Comparison of ENCODE assay signal across 8 cellular contexts in genomic region chr1:202807926-202808757, GRCh38. TPM values are rescaled to one million over a fixed set of nuclear protein-coding genes. Genes with fewer than 3 reads are reported as not detected.
DNase-seq lines count a peak whose midpoint lies in the region; ATAC-seq and TF ChIP-seq lines count a peak whose summit lies in the region.

Gene KDM5B, minus strand, starts transcription at chr1:202808421. Its CDS starts 116 bp downstream, at chr1:202808305.

- H3K36me3 Mint-ChIP-seq in CD4-positive, alpha-beta memory T cell: peaks cover 0 to 11% of the 10 kb centered on the region in 2 donors
- no peaks in the 10 kb centered on the region for H3K36me3 Mint-ChIP-seq in activated naive CD4-positive, alpha-beta T cell treated with anti-CD3 and anti-CD28 coated beads, Interleukin-2, amount 10 ng/mL, durations not matched to agents 7 days and 5 days

- ATAC-seq in SK-N-SH treated with all-trans-retinoic acid at 6 μM for 48 hours (peak; percentile 35), HG03439 (IDR thresholded peaks at IDR 0.05; ENCODE audit: unreplicated experiment) (no peak)

- peaks cover 0 to 1% of the 10 kb centered on the region in 2 donors for H3K27me3 Mint-ChIP-seq in CD4-positive, alpha-beta memory T cell
- H3K27me3 Mint-ChIP-seq in activated naive CD4-positive, alpha-beta T cell treated with anti-CD3 and anti-CD28 coated beads, Interleukin-2, amount 10 ng/mL, durations not matched to agents 7 days and 5 days: peaks cover 30% of the 10 kb centered on the region

- H3K4me1 ChIP-seq in CD4-positive, alpha-beta memory T cell (ENCODE audit: insufficient read depth, low read length): peaks cover 48% of the 10 kb centered on the region
- peaks cover 58% of the 10 kb centered on the region for H3K4me1 ChIP-seq in HUES64 (ENCODE audit: insufficient read depth, low read length)
- peaks cover 31% of the 10 kb centered on the region for H3K4me1 ChIP-seq in neuron (ENCODE audit: insufficient read depth, low read length)

- peak within 1 kb of the TSS; percentile 63 for H3K27ac ChIP-seq in CD4-positive, alpha-beta memory T cell (ENCODE audit: low read depth, low read length)
- H3K27ac ChIP-seq in HUES64 (ENCODE audit: low read depth, low read length): peak within 1 kb of the TSS; percentile 73

- H3K27ac Mint-ChIP-seq in CD4-positive, alpha-beta memory T cell: peak within 1 kb of the TSS; percentile 53 to 92 (median 82)
- peak within 1 kb of the TSS; percentile 77 for H3K27ac Mint-ChIP-seq in activated naive CD4-positive, alpha-beta T cell treated with anti-CD3 and anti-CD28 coated beads, Interleukin-2, amount 10 ng/mL, durations not matched to agents 7 days and 5 days

- H3K4me3 ChIP-seq in CD4-positive, alpha-beta memory T cell (ENCODE audit: low read length in 2 of 2): peak within 1 kb of the TSS; percentile 30 to 65
- H3K4me3 ChIP-seq in HUES64 (ENCODE audit: low read length): peak within 1 kb of the TSS; percentile 95
- H3K4me3 ChIP-seq in neuron (ENCODE audit: low read length): peak within 1 kb of the TSS; percentile 79

- H2AFZ ChIP-seq in neuron (ENCODE audit: low read depth, low read length): no peak within 1 kb of the TSS

- no peaks in the 10 kb centered on the region for H3K9me3 Mint-ChIP-seq in CD4-positive, alpha-beta memory T cell
- H3K9me3 Mint-ChIP-seq in activated naive CD4-positive, alpha-beta T cell treated with anti-CD3 and anti-CD28 coated beads, Interleukin-2, amount 10 ng/mL, durations not matched to agents 7 days and 5 days: no peaks in the 10 kb centered on the region

- H3K36me3 ChIP-seq in CD4-positive, alpha-beta memory T cell (ENCODE audit: insufficient read depth, low read length): no peaks in the 10 kb centered on the region
- no peaks in the 10 kb centered on the region for H3K36me3 ChIP-seq in HUES64 (ENCODE audit: insufficient read depth, low read length)
- no peaks in the 10 kb centered on the region for H3K36me3 ChIP-seq in neuron (ENCODE audit: insufficient read depth, low read length)

- peaks cover 33 to 67% (median 44%) of the 10 kb centered on the region in 4 donors for H3K4me1 Mint-ChIP-seq in CD4-positive, alpha-beta memory T cell
- peaks cover 62% of the 10 kb centered on the region for H3K4me1 Mint-ChIP-seq in activated naive CD4-positive, alpha-beta T cell treated with anti-CD3 and anti-CD28 coated beads, Interleukin-2, amount 10 ng/mL, durations not matched to agents 7 days and 5 days

- intact Hi-C loops in CD4-positive, alpha-beta memory T cell (cut with micrococcal nuclease): loop anchor here (5.0 kb wide), 1 partner anchor 199 kb away; the partner anchor contains the start of gene TMEM183A

- WGBS in HUES64: under 1% methylated on average over 70 of the region's 84 CpGs

- no peaks in the 10 kb centered on the region for H3K27me3 ChIP-seq in CD4-positive, alpha-beta memory T cell (ENCODE audit: insufficient read depth, low read length)
- H3K27me3 ChIP-seq in HUES64 (ENCODE audit: insufficient read depth, low read length) (peaks cover 12% of the 10 kb centered on the region), neuron (ENCODE audit: insufficient read depth, low read length) (no peaks in the 10 kb centered on the region)

- POLR2A ChIA-PET in CD4-positive, alpha-beta memory T cell (lab: Charles Lee; ENCODE audit: partially characterized antibody): interaction anchor here (0.9 to 1.8 kb wide), 7 partner anchors 10 to 119 kb away, joined by 3 to 9 read pairs (median 3); partner anchors contain the start of genes KLHL12 and RABIF

- no peaks in the 10 kb centered on the region for H3K9me3 ChIP-seq in CD4-positive, alpha-beta memory T cell (ENCODE audit: control insufficient read depth in 1 of 2, low read length in 2 of 2)
- H3K9me3 ChIP-seq in HUES64 (ENCODE audit: insufficient read depth, low read depth, low read length): no peaks in the 10 kb centered on the region
- H3K9me3 ChIP-seq in neuron (ENCODE audit: low read length): no peaks in the 10 kb centered on the region

- peak within 1 kb of the TSS; percentile 77 to 94 (median 87) for H3K4me3 Mint-ChIP-seq in CD4-positive, alpha-beta memory T cell
- H3K4me3 Mint-ChIP-seq in activated naive CD4-positive, alpha-beta T cell treated with anti-CD3 and anti-CD28 coated beads, Interleukin-2, amount 10 ng/mL, durations not matched to agents 7 days and 5 days: peak within 1 kb of the TSS; percentile 72

- DNase-seq in CD4-positive, alpha-beta memory T cell: peak; percentile 50 to 82 (median 54)
- peak; percentile 74 for DNase-seq in activated naive CD4-positive, alpha-beta T cell treated with anti-CD3 and anti-CD28 coated beads, Interleukin-2, amount 10 ng/mL, durations not matched to agents 7 days and 5 days
- DNase-seq in germinal center (ENCODE audit: low spot score) (peak; percentile 64), superior temporal gyrus (ENCODE audit: extremely low spot score) (peak; percentile 68)

- CTCF ChIA-PET in CD4-positive, alpha-beta memory T cell (lab: Charles Lee; ENCODE audit: partially characterized antibody): no interaction called here
- CTCF ChIA-PET in activated naive CD4-positive, alpha-beta T cell treated with anti-CD3 and anti-CD28 coated beads, Interleukin-2, amount 10 ng/mL, durations not matched to agents 7 days and 5 days (lab: Charles Lee): no interaction called here

- H3K9ac ChIP-seq in HUES64 (ENCODE audit: low read depth, low read length): peak within 1 kb of the TSS; percentile 91

TF ChIP-seq in SK-N-SH treated with all-trans-retinoic acid at 6 μM for 48 hours, 23 proteins besides CTCF, POLR2A, EP300 and RAD21:
- no peak for TF ChIP-seq RARB (CRISPR knock-in tag; IDR thresholded peaks at IDR 0.05)
- TF ChIP-seq BACH2 (CRISPR knock-in tag; IDR thresholded peaks at IDR 0.05; ENCODE audit: borderline replicate concordance): no peak
- TF ChIP-seq ISL1 (CRISPR knock-in tag; IDR thresholded peaks at IDR 0.05): no peak
- no peak for TF ChIP-seq TCF4 (CRISPR knock-in tag; IDR thresholded peaks at IDR 0.05; ENCODE audit: borderline replicate concordance)

RNA-seq across cellular contexts. Expression of gene KDM5B, which starts in this region (rescaled TPM):
- total RNA-seq in CD4-positive, alpha-beta memory T cell: 10 to 100 TPM; 60.7 to 64.6 TPM
- polyA plus RNA-seq in CD4-positive, alpha-beta memory T cell: 10 to 100 TPM in 1 of 2 donors, 1 to 10 TPM in 1; 6.5 to 18.0 TPM
- polyA plus RNA-seq in HUES64 (2013, experiment 1 of 2): 57.9 TPM
- polyA plus RNA-seq in HUES64 (2013, experiment 2 of 2): 69.9 TPM
